In genomic region chr6:7058250-7058923, GRCh38 we compare ENCODE assay signal across 9 cellular contexts. TPM values are rescaled to one million over a fixed set of nuclear protein-coding genes. Genes with fewer than 3 reads are reported as not detected.
DNase-seq lines count a peak whose midpoint lies in the region; ATAC-seq and TF ChIP-seq lines count a peak whose summit lies in the region.
"Had no signal": no experiment of that assay in that cellular context is flagged by ENCODE, and none has a peak within 500 bp of the region (broad histone marks: within the 10 kb centered on the region; RNA-seq: fewer than 3 reads in every experiment).

No MANE protein-coding gene starts in this region.

- H3K4me1 Mint-ChIP-seq in chondrocyte (ENCODE audit: low read depth): peaks cover 14% of the 10 kb centered on the region

- peak overlapping the region; percentile 60 to 75 for H3K27ac ChIP-seq in prostate gland

- DNase-seq in GDM1 (lab: John Stamatoyannopoulos, UW): peak; percentile 32
- DNase-seq in NCI-H460 (ENCODE audit: extremely low read depth, low read depth): peak; percentile 59
- no peak for DNase-seq in chondrocyte (ENCODE audit: low spot score)
- DNase-seq in prostate gland (ENCODE audit: low spot score): peak; percentile 90
- no peak for DNase-seq in NCI-H187 treated with DMSO at 0.1 percent for 48 hours (lab: John Stamatoyannopoulos, UW)
- DNase-seq in dermis blood vessel endothelial cell: no peak
- DNase-seq in stimulated activated CD4-positive, alpha-beta T cell treated with anti-CD3 and anti-CD28 coated beads, Interleukin-4, amount 100 ng/mL, for 1 hour: no peak

- intact Hi-C loops in prostate gland (cut with DNase I): no loop called here

- H3K9me3 ChIP-seq in prostate gland: no peaks in the 10 kb centered on the region

- no peaks in the 10 kb centered on the region for H3K27me3 ChIP-seq in prostate gland (replicated peaks; ENCODE audit: insufficient read depth)

- H3K36me3 ChIP-seq in prostate gland: no peaks in the 10 kb centered on the region

- H3K27ac Mint-ChIP-seq in chondrocyte (ENCODE audit: unreplicated experiment): peak overlapping the region; percentile 78

- no peaks in the 10 kb centered on the region for H3K9me3 Mint-ChIP-seq in chondrocyte (ENCODE audit: low read depth)

- WGBS in prostate gland: 75% methylated on average over 4 of the region's 4 CpGs

- no peak overlapping the region for H3K4me3 ChIP-seq in prostate gland

- H3K4me1 ChIP-seq in prostate gland (replicated peaks): no peaks in the 10 kb centered on the region

- TF ChIP-seq CTCF in chondrocyte (IDR thresholded peaks at IDR 0.05): no peak
- TF ChIP-seq CTCF in prostate gland (IDR thresholded peaks at IDR 0.05): no peak

- no peaks in the 10 kb centered on the region for H3K27me3 Mint-ChIP-seq in chondrocyte (ENCODE audit: low read depth)

- H3K36me3 Mint-ChIP-seq in chondrocyte (ENCODE audit: low read depth): no peaks in the 10 kb centered on the region
- H3K36me3 Mint-ChIP-seq: brain had no signal

- ATAC-seq in HG02852 (IDR thresholded peaks at IDR 0.05; ENCODE audit: unreplicated experiment): no peak

- TF ChIP-seq POLR2A in prostate gland (IDR thresholded peaks at IDR 0.05): peak; percentile 46

- H3K4me3 Mint-ChIP-seq in chondrocyte (ENCODE audit: unreplicated experiment): no peak overlapping the region
- H3K4me3 Mint-ChIP-seq: brain had no signal

RNA-seq across cellular contexts. Expression of gene RREB1, which starts 49.4 kb away (rescaled TPM):
- total RNA-seq in NCI-H460 (2014; rRNA removed; shearing (Covaris generic)): 8.7 TPM in 2 replicates
- polyA plus RNA-seq in NCI-H460 (2014; cell fraction: nucleus; rRNA removed): 3.3 and 6.3 TPM in 2 replicates
- total RNA-seq in chondrocyte (25.7 to 29.5 TPM (median 28.4 TPM) in 3 replicates), prostate gland (10 to 100 TPM; 58.4 to 71.0 TPM), dermis blood vessel endothelial cell (20.6 and 28.9 TPM in 2 replicates)

Comparison
In these comparisons a context has a peak if more than half of its experiments do, and no peak if none do; other contexts are left out.
1. DNase-seq: peak in GDM1 (single experiment), NCI-H460 (single experiment) and prostate gland (single experiment); none in chondrocyte (single experiment), NCI-H187 treated with DMSO at 0.1 percent for 48 hours (single experiment), dermis blood vessel endothelial cell (single experiment) and stimulated activated CD4-positive, alpha-beta T cell treated with anti-CD3 and anti-CD28 coated beads, Interleukin-4, amount 100 ng/mL, for 1 hour (single experiment).